ENCODE assay signal across 15 cellular contexts in genomic region chr4:19577121-19577520, GRCh38.
"Had no signal": no experiment of that assay in that cellular context is flagged by ENCODE, and none has a peak within 500 bp of the region (broad histone marks: within the 10 kb centered on the region; RNA-seq: fewer than 3 reads in every experiment).

No MANE protein-coding gene starts in this region.

- H3K4me1 ChIP-seq: ascending aorta, tibial artery had no signal

- H3K27me3 ChIP-seq: ascending aorta, tibial artery had no signal

- H3K27ac ChIP-seq: ascending aorta, tibial artery had no signal

- H3K4me3 ChIP-seq: ascending aorta, tibial artery had no signal

- H3K9me3 ChIP-seq: ascending aorta, tibial artery had no signal

- H3K36me3 ChIP-seq: ascending aorta, tibial artery had no signal

- DNase-seq: activated CD4-positive, alpha-beta T cell treated with anti-CD3 and anti-CD28 coated beads, Interleukin-2, amount 50 U/mL, for 4 hours; activated naive CD4-positive, alpha-beta T cell treated with anti-CD3 and anti-CD28 coated beads for 36 hours; activated naive CD8-positive, alpha-beta T cell treated with anti-CD3 and anti-CD28 coated beads, Interleukin-2, amount 50 U/mL, for 24 hours; erythroblast; naive thymus-derived CD8-positive, alpha-beta T cell; posterior cingulate gyrus; retina; stimulated activated CD4-positive, alpha-beta T cell treated with anti-CD3 and anti-CD28 coated beads, Interleukin-15, amount 100 ng/mL, for 24 hours; stimulated activated CD4-positive, alpha-beta T cell treated with anti-CD3 and anti-CD28 coated beads, Interleukin-4, amount 100 ng/mL, for 24 hours; stimulated activated naive CD4-positive, alpha-beta T cell; T-cell; T-helper 9 cell; tibial artery had no signal

- ATAC-seq: activated naive CD8-positive, alpha-beta T cell treated with anti-CD3 and anti-CD28 coated beads, Interleukin-2, amount 50 U/mL, for 24 hours; left lobe of liver; naive thymus-derived CD8-positive, alpha-beta T cell; T-cell had no signal
